In the genomic region with DNA sequence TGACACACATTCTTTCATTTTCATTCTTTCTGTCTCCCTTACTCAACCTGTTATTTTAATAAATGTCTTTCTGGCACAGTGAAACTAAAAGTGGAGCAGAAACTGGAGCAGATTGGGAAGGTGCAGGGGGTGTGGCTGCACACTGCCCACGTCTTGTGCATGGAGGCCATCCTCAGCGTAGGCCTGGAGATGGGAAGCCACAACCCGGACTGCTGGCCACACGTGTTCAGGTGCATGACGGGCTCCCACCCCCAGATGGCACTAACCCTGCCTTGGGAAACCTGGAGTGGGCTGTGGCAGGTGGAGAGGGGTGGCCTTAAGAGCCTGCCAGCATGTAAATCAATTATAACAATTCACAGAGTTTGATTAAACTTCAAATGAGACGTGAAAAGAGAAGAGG, we compare ENCODE assay signal across 8 cellular contexts.
A peak's percentile ranks its signal among the peaks of the same experiment; 100 is the strongest.
DNase-seq lines count a peak whose midpoint lies in the region; ATAC-seq and TF ChIP-seq lines count a peak whose summit lies in the region.

No MANE protein-coding gene starts in this region.

- H3K27ac ChIP-seq in upper lobe of right lung (no peak overlapping the region), sigmoid colon (no peak overlapping the region)

- ATAC-seq in Right ventricle myocardium superior (ENCODE audit: poor library complexity) (peak; percentile 82), upper lobe of right lung (peak; percentile 23)

- TF ChIP-seq CTCF in glutamatergic neuron (IDR thresholded peaks at IDR 0.05; ENCODE audit: partially characterized antibody, unreplicated experiment) (no peak), upper lobe of right lung (IDR thresholded peaks at IDR 0.05) (no peak), sigmoid colon (IDR thresholded peaks at IDR 0.05) (no peak)

- intact Hi-C loops in Right ventricle myocardium superior (cut with DNase I): loop anchor here (5.0 to 10.0 kb wide), 4 partner anchors 115 to 295 kb away; partner anchors contain the start of gene HEBP2
- intact Hi-C loops in cardiac septum (cut with DNase I): loop anchor here (5.0 to 10.0 kb wide), 3 partner anchors 113 to 295 kb away; partner anchors contain the start of gene HEBP2
- intact Hi-C loops in upper lobe of right lung (cut with DNase I): loop anchor here (10.0 kb wide), 1 partner anchor 175 kb away; no protein-coding TSS in a partner anchor
- intact Hi-C loops in sigmoid colon (cut with DNase I): loop anchor here (10.0 kb wide), 1 partner anchor 285 kb away; no protein-coding TSS in a partner anchor

- no peak overlapping the region for H3K4me3 Mint-ChIP-seq in glutamatergic neuron (ENCODE audit: unreplicated experiment)

- no peak overlapping the region for H3K27ac Mint-ChIP-seq in glutamatergic neuron (ENCODE audit: unreplicated experiment)

- no peaks in the 10 kb centered on the region for H3K9me3 Mint-ChIP-seq in glutamatergic neuron (ENCODE audit: unreplicated experiment)

- DNase-seq in Right ventricle myocardium superior (peak; percentile 55), cardiac septum (ENCODE audit: low spot score) (no peak), NCI-H2107 treated with DMSO at 0.1 percent for 48 hours (lab: John Stamatoyannopoulos, UW; ENCODE audit: unreplicated experiment) (peak; percentile 39), glutamatergic neuron (peak; percentile 34), upper lobe of right lung (no peak), hypothalamus (lab: John Stamatoyannopoulos, UW) (no peak), sigmoid colon (no peak), NCI-H446 (lab: John Stamatoyannopoulos, UW) (no peak)

- no peaks in the 10 kb centered on the region for H3K4me1 Mint-ChIP-seq in glutamatergic neuron (ENCODE audit: low read depth, unreplicated experiment)

- 47 to 62% methylated on average over 6 of the region's 6 CpGs for WGBS in sigmoid colon, 2 donors

- TF ChIP-seq POLR2A in sigmoid colon (IDR thresholded peaks at IDR 0.05): no peak

- no peaks in the 10 kb centered on the region for H3K9me3 ChIP-seq in upper lobe of right lung
- no peaks in the 10 kb centered on the region for H3K9me3 ChIP-seq in sigmoid colon

- H3K36me3 ChIP-seq in upper lobe of right lung (peaks cover 5% of the 10 kb centered on the region), sigmoid colon (no peaks in the 10 kb centered on the region)

- no peak overlapping the region for H3K4me3 ChIP-seq in upper lobe of right lung
- no peak overlapping the region for H3K4me3 ChIP-seq in sigmoid colon

- H3K4me1 ChIP-seq in upper lobe of right lung (no peaks in the 10 kb centered on the region), sigmoid colon (peaks cover 0 to 9% (median 2%) of the 10 kb centered on the region in 4 donors)

- H3K27me3 ChIP-seq in upper lobe of right lung: no peaks in the 10 kb centered on the region
- no peaks in the 10 kb centered on the region for H3K27me3 ChIP-seq in sigmoid colon

- no peaks in the 10 kb centered on the region for H3K27me3 Mint-ChIP-seq in glutamatergic neuron (ENCODE audit: unreplicated experiment)

- TF ChIP-seq EP300 in sigmoid colon (IDR thresholded peaks at IDR 0.05): no peak

- no peaks in the 10 kb centered on the region for H3K36me3 Mint-ChIP-seq in glutamatergic neuron (ENCODE audit: unreplicated experiment)

Comparison
In these comparisons a context has a peak if more than half of its experiments do, and no peak if none do; other contexts are left out.
1. DNase-seq: peak in Right ventricle myocardium superior (single experiment), NCI-H2107 treated with DMSO at 0.1 percent for 48 hours (single experiment) and glutamatergic neuron (single experiment); none in cardiac septum (single experiment), upper lobe of right lung (single experiment), hypothalamus (0 of 51), sigmoid colon (single experiment) and NCI-H446 (0 of 2).